Comparison of ENCODE assay signal across 9 cellular contexts in the genomic region with DNA sequence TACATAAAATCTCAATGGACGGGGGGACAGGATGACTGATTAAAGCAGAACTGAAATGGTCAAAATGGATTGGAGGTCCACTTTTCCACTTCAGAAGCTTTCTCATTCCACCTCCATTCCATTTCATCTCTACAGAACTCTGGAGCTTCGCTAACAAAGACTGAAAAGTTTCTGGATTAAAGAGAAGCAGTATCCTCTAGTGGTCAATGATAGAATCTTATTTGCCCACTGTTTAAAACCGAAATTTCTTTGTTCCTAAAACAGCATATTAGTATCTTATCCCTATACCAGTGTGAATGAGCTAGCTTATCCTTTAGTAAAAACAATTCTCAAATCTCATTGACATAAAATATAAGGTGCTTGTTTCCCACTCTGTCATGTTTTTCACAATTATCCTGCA.
DNase-seq lines count a peak whose midpoint lies in the region; ATAC-seq and TF ChIP-seq lines count a peak whose summit lies in the region.
"Had no signal": no experiment of that assay in that cellular context is flagged by ENCODE, and none has a peak within 500 bp of the region (broad histone marks: within the 10 kb centered on the region; RNA-seq: fewer than 3 reads in every experiment).

No MANE protein-coding gene starts in this region.

- POLR2A ChIA-PET in HEK293 (lab: Yijun Ruan, JAX): no interaction called here

- CTCF ChIA-PET in HEK293 (lab: Yijun Ruan, JAX): interaction anchor here (0.6 kb wide), 1 partner anchor 1258 kb away, joined by 4 read pairs; no protein-coding TSS in a partner anchor

- ATAC-seq in SK-N-SH treated with all-trans-retinoic acid at 6 μM for 48 hours (peak; percentile 96), HG03520 (IDR thresholded peaks at IDR 0.05; ENCODE audit: unreplicated experiment) (no peak), left lung (no peak), HG02571 (IDR thresholded peaks at IDR 0.05; ENCODE audit: unreplicated experiment) (no peak)

- intact Hi-C loops in left lung (cut with DNase I): no loop called here

- H3K36me3 ChIP-seq in BE2C: no peaks in the 10 kb centered on the region
- no peaks in the 10 kb centered on the region for H3K36me3 ChIP-seq in HEK293 (ENCODE audit: control insufficient read depth in 2 of 2, insufficient read depth in 1 of 2, low read length in 2 of 2)
- H3K36me3 ChIP-seq in left lung: no peaks in the 10 kb centered on the region

- H3K27ac ChIP-seq in HEK293 (ENCODE audit: extremely low read depth, low read depth, low read length): no peak overlapping the region
- no peak overlapping the region for H3K27ac ChIP-seq in left lung

- TF ChIP-seq CTCF in BE2C (IDR thresholded peaks at IDR 0.05; ENCODE audit: low read depth, low read length) (peak; percentile 77), HEK293 (tag by site-specific recombination; IDR thresholded peaks at IDR 0.05) (0 out of 2 replicates have a peak, but pooled peaks have one; percentile 10), left lung (IDR thresholded peaks at IDR 0.05) (peak in 1 of 2 donors; percentile 25)

- H3K4me3 ChIP-seq in BE2C (ENCODE audit: low read depth, low read length): no peak overlapping the region
- H3K4me3 ChIP-seq in HEK293 (ENCODE audit: low read depth, low read length): no peak overlapping the region
- H3K4me3 ChIP-seq in left lung: no peak overlapping the region

- H3K27me3 ChIP-seq in BE2C (no peaks in the 10 kb centered on the region), left lung (no peaks in the 10 kb centered on the region)

- peaks cover 7% of the 10 kb centered on the region for H3K4me1 ChIP-seq in BE2C
- H3K4me1 ChIP-seq in HEK293 (ENCODE audit: control insufficient read depth, insufficient read depth, low read length): no peaks in the 10 kb centered on the region
- H3K4me1 ChIP-seq in left lung: no peaks in the 10 kb centered on the region

- DNase-seq in BE2C (no peak), inferior parietal cortex (ENCODE audit: extremely low spot score) (peak; percentile 31), left lung (no peak)
- no peak for DNase-seq in stimulated activated CD4-positive, alpha-beta T cell treated with anti-CD3 and anti-CD28 coated beads, Interleukin-12 subunit alpha, Interleukin-12 subunit beta, amount 100 ng/mL, for 4 hours
- DNase-seq: Right ventricle myocardium superior had no signal

- H3K9me3 ChIP-seq in BE2C (no peaks in the 10 kb centered on the region), HEK293 (ENCODE audit: control insufficient read depth, insufficient read depth, low read depth, low read length) (no peaks in the 10 kb centered on the region), left lung (peaks cover 0 to under 1% of the 10 kb centered on the region in 2 donors)

TF ChIP-seq in HEK293, 187 proteins besides CTCF, POLR2A, EP300 and RAD21:
- TF ChIP-seq GLI4 (tag by site-specific recombination; IDR thresholded peaks at IDR 0.05) (no peak), ZNF175 (tag by site-specific recombination; IDR thresholded peaks at IDR 0.05) (no peak), ZNF654 (tag by site-specific recombination; IDR thresholded peaks at IDR 0.05; ENCODE audit: low read depth) (peak; percentile 66), ZNF391 (tag by site-specific recombination; IDR thresholded peaks at IDR 0.05; ENCODE audit: borderline replicate concordance, low read depth) (no peak), ZNF169 (tag by site-specific recombination; IDR thresholded peaks at IDR 0.05) (no peak), ZNF548 (tag by site-specific recombination; IDR thresholded peaks at IDR 0.05) (no peak), ZBTB48 (tag by site-specific recombination; IDR thresholded peaks at IDR 0.05) (no peak), ZNF10 (tag by site-specific recombination; IDR thresholded peaks at IDR 0.05) (no peak)
TF ChIP-seq in HEK293: peak in this region for 1.

TF ChIP-seq in SK-N-SH treated with all-trans-retinoic acid at 6 μM for 48 hours, 23 proteins besides CTCF, POLR2A, EP300 and RAD21:
- no peak for TF ChIP-seq BACH2 (CRISPR knock-in tag; IDR thresholded peaks at IDR 0.05; ENCODE audit: borderline replicate concordance)
TF ChIP-seq in SK-N-SH treated with all-trans-retinoic acid at 6 μM for 48 hours: peak in this region for 0.
